ENCODE assay signal across 7 cellular contexts in the genomic region with DNA sequence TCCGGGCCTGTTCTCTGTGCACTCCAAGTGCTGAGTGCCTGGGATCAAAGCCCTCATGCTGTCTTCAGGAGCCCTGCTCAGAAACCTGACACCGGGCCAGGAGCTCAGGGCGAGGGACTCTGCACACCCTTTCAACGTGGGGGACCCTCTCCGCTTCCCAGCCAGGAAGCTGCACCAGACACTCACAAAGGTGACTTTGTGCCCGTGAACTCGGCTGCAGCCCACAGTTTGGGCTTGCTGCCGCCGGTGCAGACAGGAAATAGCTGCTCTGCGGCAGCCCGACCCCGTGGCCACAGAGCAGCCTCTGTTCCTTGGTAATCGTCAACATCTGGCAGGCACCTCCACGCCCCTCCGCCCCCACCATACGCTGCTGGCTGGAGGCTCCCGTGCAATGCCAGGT.
A peak's percentile ranks its signal among the peaks of the same experiment; 100 is the strongest.
DNase-seq lines count a peak whose midpoint lies in the region; ATAC-seq and TF ChIP-seq lines count a peak whose summit lies in the region.

No MANE protein-coding gene starts in this region.

- ATAC-seq in GM21786 (IDR thresholded peaks at IDR 0.05; ENCODE audit: unreplicated experiment), result no peak

- peak overlapping the region; percentile 57 for H3K4me3 Mint-ChIP-seq in activated T-helper 2 cell treated with anti-CD3 and anti-CD28 coated beads, Interferon-gamma antibody, Interleukin-2, Interleukin-4, amounts not matched to agents 10 μg/mL and 5 μg/mL and 100 μg/mL, durations not matched to agents 14 hours and 24 hours and 36 hours (ENCODE audit: low read depth)

- H3K4me1 ChIP-seq in Peyer's patch, result peaks cover 0 to 4% (median 0%) of the 10 kb centered on the region in 4 donors
- no peaks in the 10 kb centered on the region for H3K4me1 ChIP-seq in ovary (ENCODE audit: insufficient read depth)

- H3K9me3 ChIP-seq in Peyer's patch, result no peaks in the 10 kb centered on the region
- H3K9me3 ChIP-seq in ovary, result no peaks in the 10 kb centered on the region

- H3K4me1 Mint-ChIP-seq in activated T-helper 2 cell treated with anti-CD3 and anti-CD28 coated beads, Interferon-gamma antibody, Interleukin-2, Interleukin-4, amounts not matched to agents 10 μg/mL and 5 μg/mL and 100 μg/mL, durations not matched to agents 14 hours and 24 hours and 36 hours (ENCODE audit: low read depth), result peaks cover 36% of the 10 kb centered on the region

- H3K36me3 Mint-ChIP-seq in activated T-helper 2 cell treated with anti-CD3 and anti-CD28 coated beads, Interferon-gamma antibody, Interleukin-2, Interleukin-4, amounts not matched to agents 10 μg/mL and 5 μg/mL and 100 μg/mL, durations not matched to agents 14 hours and 24 hours and 36 hours (ENCODE audit: low read depth), result peaks cover 36% of the 10 kb centered on the region

- intact Hi-C loops in activated T-helper 2 cell treated with anti-CD3 and anti-CD28 coated beads, Interferon-gamma antibody, Interleukin-2, Interleukin-4, amounts not matched to agents 10 μg/mL and 5 μg/mL and 100 μg/mL, durations not matched to agents 14 hours and 24 hours and 36 hours (cut with micrococcal nuclease), result loop anchor here (10.0 kb wide), 1 partner anchor 59 kb away; no protein-coding TSS in a partner anchor
- intact Hi-C loops in ovary (cut with DNase I), result no loop called here

- H3K27me3 ChIP-seq in Peyer's patch, result no peaks in the 10 kb centered on the region
- H3K27me3 ChIP-seq in ovary, result no peaks in the 10 kb centered on the region

- no peak for TF ChIP-seq POLR2A in Peyer's patch (IDR thresholded peaks at IDR 0.05)
- TF ChIP-seq POLR2A in ovary (IDR thresholded peaks at IDR 0.05), result no peak

- no peak for TF ChIP-seq CTCF in Peyer's patch (IDR thresholded peaks at IDR 0.05)
- TF ChIP-seq CTCF in coronary artery (IDR thresholded peaks at IDR 0.05), result no peak
- no peak for TF ChIP-seq CTCF in ovary (IDR thresholded peaks at IDR 0.05)

- H3K4me3 ChIP-seq in Peyer's patch (no peak overlapping the region), coronary artery (no peak overlapping the region), ovary (no peak overlapping the region)

- peak; percentile 57 to 85 (median 76) for DNase-seq in Peyer's patch
- DNase-seq in activated T-helper 2 cell treated with anti-CD3 and anti-CD28 coated beads, Interferon-gamma antibody, Interleukin-2, Interleukin-4, amounts not matched to agents 10 μg/mL and 5 μg/mL and 100 μg/mL, durations not matched to agents 14 hours and 24 hours and 36 hours (ENCODE audit: low spot score), result peak; percentile 66
- peak; percentile 87 for DNase-seq in left kidney (ENCODE audit: low read depth, low spot score)
- peak; percentile 38 for DNase-seq in stimulated activated CD8-positive, alpha-beta memory T cell treated with anti-CD3 and anti-CD28 coated beads, Interleukin-4, amount 100 ng/mL, for 24 hours (ENCODE audit: low read depth)
- DNase-seq in coronary artery (ENCODE audit: low spot score), result no peak
- DNase-seq in ovary, result no peak

- H3K27ac ChIP-seq in Peyer's patch, result peak overlapping the region in 2 of 4 donors; percentile 30 to 60
- no peak overlapping the region for H3K27ac ChIP-seq in coronary artery
- no peak overlapping the region for H3K27ac ChIP-seq in ovary

- WGBS in ovary, 3 donors, result 15 to 33% (median 15%) methylated on average over 17 of the region's 17 CpGs

- H3K27me3 Mint-ChIP-seq in activated T-helper 2 cell treated with anti-CD3 and anti-CD28 coated beads, Interferon-gamma antibody, Interleukin-2, Interleukin-4, amounts not matched to agents 10 μg/mL and 5 μg/mL and 100 μg/mL, durations not matched to agents 14 hours and 24 hours and 36 hours (ENCODE audit: low read depth), result no peaks in the 10 kb centered on the region

- peaks cover 10% of the 10 kb centered on the region for H3K9me3 Mint-ChIP-seq in activated T-helper 2 cell treated with anti-CD3 and anti-CD28 coated beads, Interferon-gamma antibody, Interleukin-2, Interleukin-4, amounts not matched to agents 10 μg/mL and 5 μg/mL and 100 μg/mL, durations not matched to agents 14 hours and 24 hours and 36 hours

- H3K27ac Mint-ChIP-seq in activated T-helper 2 cell treated with anti-CD3 and anti-CD28 coated beads, Interferon-gamma antibody, Interleukin-2, Interleukin-4, amounts not matched to agents 10 μg/mL and 5 μg/mL and 100 μg/mL, durations not matched to agents 14 hours and 24 hours and 36 hours, result peak overlapping the region; percentile 59

- H3K36me3 ChIP-seq in Peyer's patch, result no peaks in the 10 kb centered on the region
- no peaks in the 10 kb centered on the region for H3K36me3 ChIP-seq in ovary

- no peak for TF ChIP-seq EP300 in ovary (IDR thresholded peaks at IDR 0.05)

Comparison
In these comparisons a context has a peak if more than half of its experiments do, and no peak if none do; other contexts are left out.
1. DNase-seq: peak in Peyer's patch (3 of 3), activated T-helper 2 cell treated with anti-CD3 and anti-CD28 coated beads, Interferon-gamma antibody, Interleukin-2, Interleukin-4, amounts not matched to agents 10 μg/mL and 5 μg/mL and 100 μg/mL, durations not matched to agents 14 hours and 24 hours and 36 hours (single experiment), left kidney (single experiment) and stimulated activated CD8-positive, alpha-beta memory T cell treated with anti-CD3 and anti-CD28 coated beads, Interleukin-4, amount 100 ng/mL, for 24 hours (single experiment); none in coronary artery (single experiment) and ovary (0 of 5).